In the genomic region with DNA sequence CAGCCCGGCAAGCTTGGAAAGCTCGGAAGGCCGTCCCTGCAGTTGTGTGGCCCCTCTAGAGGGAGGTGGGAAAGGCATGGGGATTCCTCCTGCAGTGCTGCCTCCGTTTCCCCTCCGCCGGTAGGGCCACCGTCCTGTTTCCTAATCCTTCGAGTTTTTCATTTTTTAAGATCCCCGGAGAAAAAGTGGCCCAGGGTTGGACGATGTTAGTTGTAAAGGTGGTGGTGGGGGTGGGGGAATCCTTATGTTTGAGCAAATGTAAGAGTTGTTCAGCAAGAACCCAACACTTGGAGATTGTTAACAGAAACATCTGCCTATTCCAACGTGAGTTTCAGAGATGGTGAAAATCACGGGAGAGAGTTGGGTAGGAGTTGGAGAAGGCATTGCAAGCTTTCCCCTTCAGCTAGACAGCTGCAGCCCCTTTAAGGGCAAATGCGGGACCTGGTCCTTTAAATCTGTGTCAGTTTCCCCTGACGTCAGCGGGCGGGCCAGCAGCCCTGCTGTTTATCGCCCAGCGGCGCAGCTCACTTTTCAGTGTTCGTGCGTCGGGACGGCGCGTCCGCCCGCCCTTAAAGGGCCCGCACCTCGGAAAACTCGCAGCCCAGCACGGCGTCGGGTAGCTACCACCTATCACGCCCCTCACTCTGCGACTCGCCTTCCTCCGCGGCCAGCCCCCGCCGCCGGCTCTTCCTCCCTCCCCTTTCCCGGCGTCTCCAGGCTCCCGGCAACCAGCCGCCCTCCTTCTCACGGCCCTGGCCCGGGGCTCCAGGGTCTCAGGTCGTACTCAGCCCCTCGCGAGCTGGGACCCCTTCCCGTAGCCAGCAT, we compare ENCODE assay signal across 8 cellular contexts. TPM values are rescaled to one million over a fixed set of nuclear protein-coding genes. Genes with fewer than 3 reads are reported as not detected.
DNase-seq lines count a peak whose midpoint lies in the region; ATAC-seq and TF ChIP-seq lines count a peak whose summit lies in the region.

A gene (plus strand): TSS at position 534 of the 825 bp plus-strand sequence. CDS start 521 bp downstream, outside the sequence.

- POLR2A ChIA-PET in activated CD4-positive, alpha-beta T cell treated with anti-CD3 and anti-CD28 coated beads for 36 hours (lab: Charles Lee), result interaction anchor here (0.6 to 1.6 kb wide), 7 partner anchors 10 to 69 kb away, joined by 3 to 7 read pairs (median 3); a partner anchor contains a TSS

- H3K9me3 Mint-ChIP-seq in activated CD4-positive, alpha-beta T cell treated with anti-CD3 and anti-CD28 coated beads for 36 hours (ENCODE audit: low read depth), result no peaks in the 10 kb centered on the region

- peak; percentile 72 for TF ChIP-seq POLR2A in GM19193 (IDR thresholded peaks at IDR 0.05; ENCODE audit: extremely low read depth, insufficient read depth, insufficient read length)

- DNase-seq in AML-193 (lab: John Stamatoyannopoulos, UW), result peak; percentile 62 to 72
- peak; percentile 64 to 89 for DNase-seq in NCI-H524 (lab: John Stamatoyannopoulos, UW)
- peak; percentile 95 for DNase-seq in activated CD4-positive, alpha-beta T cell treated with anti-CD3 and anti-CD28 coated beads for 36 hours
- DNase-seq in choroid plexus epithelial cell (ENCODE audit: low read depth), result peak; percentile 96
- peak; percentile 75 for DNase-seq in kidney epithelial cell (ENCODE audit: low read depth)
- DNase-seq in stimulated activated CD4-positive, alpha-beta T cell treated with anti-CD3 and anti-CD28 coated beads, Interleukin-15, amount 100 ng/mL, for 48 hours (ENCODE audit: low read depth in 2 of 2), result peak; percentile 79 to 85

- peaks cover 2% of the 10 kb centered on the region for H3K36me3 Mint-ChIP-seq in activated CD4-positive, alpha-beta T cell treated with anti-CD3 and anti-CD28 coated beads for 36 hours (ENCODE audit: low read depth)

- H3K4me3 ChIP-seq in choroid plexus epithelial cell (ENCODE audit: low read depth, low read length) (peak within 1 kb of the TSS; percentile 77), kidney epithelial cell (ENCODE audit: low read depth, low read length) (peak within 1 kb of the TSS; percentile 57)

- no peaks in the 10 kb centered on the region for H3K27me3 ChIP-seq in kidney epithelial cell (ENCODE audit: control insufficient read depth, insufficient read depth, low read length)

- TF ChIP-seq CTCF in choroid plexus epithelial cell (conservative IDR thresholded peaks at IDR 0.05; ENCODE audit: low read depth, low read length) (no peak), kidney epithelial cell (IDR thresholded peaks at IDR 0.05; ENCODE audit: insufficient read depth, low read length, poor library complexity, severe bottlenecking) (no peak)

- H3K27ac Mint-ChIP-seq in activated CD4-positive, alpha-beta T cell treated with anti-CD3 and anti-CD28 coated beads for 36 hours, result peak within 1 kb of the TSS; percentile 75

- H3K4me1 Mint-ChIP-seq in activated CD4-positive, alpha-beta T cell treated with anti-CD3 and anti-CD28 coated beads for 36 hours, result peaks cover 33% of the 10 kb centered on the region

- no peaks in the 10 kb centered on the region for H3K27me3 Mint-ChIP-seq in activated CD4-positive, alpha-beta T cell treated with anti-CD3 and anti-CD28 coated beads for 36 hours

- CTCF ChIA-PET in activated CD4-positive, alpha-beta T cell treated with anti-CD3 and anti-CD28 coated beads for 36 hours (lab: Charles Lee), result interaction anchor here (0.8 to 5.8 kb wide), 10 partner anchors 9 to 342 kb away, joined by 3 to 64 read pairs (median 5); a partner anchor contains a TSS

- H3K4me3 Mint-ChIP-seq in activated CD4-positive, alpha-beta T cell treated with anti-CD3 and anti-CD28 coated beads for 36 hours, result peak within 1 kb of the TSS; percentile 87

- ATAC-seq in HG03442 (IDR thresholded peaks at IDR 0.05; ENCODE audit: unreplicated experiment), result peak; percentile 83
- peak; percentile 91 for ATAC-seq in activated CD4-positive, alpha-beta T cell treated with anti-CD3 and anti-CD28 coated beads for 36 hours

- intact Hi-C loops in activated CD4-positive, alpha-beta T cell treated with anti-CD3 and anti-CD28 coated beads for 36 hours (cut with DNase I, micrococcal nuclease), result loop anchor here (1.0 to 10.0 kb wide), 6 partner anchors 34 to 405 kb away; a partner anchor contains a TSS

- H3K36me3 ChIP-seq in kidney epithelial cell (ENCODE audit: control insufficient read depth, insufficient read depth, low read length), result no peaks in the 10 kb centered on the region

RNA-seq across cellular contexts. Expression of the gene that starts here (rescaled TPM):
- total RNA-seq in activated CD4-positive, alpha-beta T cell treated with anti-CD3 and anti-CD28 coated beads for 36 hours, result 10 to 100 TPM; 21.5 to 23.7 TPM
- 12.9 and 14.6 TPM in 2 replicates for total RNA-seq in kidney epithelial cell

Comparison
In these comparisons a context has a peak if more than half of its experiments do, and no peak if none do; other contexts are left out.
1. Peak in every context shown above with its lines: DNase-seq, ATAC-seq and H3K4me3 ChIP-seq.